Comparison of ENCODE assay signal across 8 cellular contexts in genomic region chr9:37408933-37409710, GRCh38. TPM values are rescaled to one million over a fixed set of nuclear protein-coding genes. Genes with fewer than 3 reads are reported as not detected.
DNase-seq lines count a peak whose midpoint lies in the region; ATAC-seq and TF ChIP-seq lines count a peak whose summit lies in the region.

No MANE protein-coding gene starts in this region.

- H3K9me3 ChIP-seq in breast epithelium, result no peaks in the 10 kb centered on the region
- no peaks in the 10 kb centered on the region for H3K9me3 ChIP-seq in colonic mucosa

- H3K27me3 ChIP-seq in breast epithelium, result no peaks in the 10 kb centered on the region
- H3K27me3 ChIP-seq in colonic mucosa, result no peaks in the 10 kb centered on the region

- no peak for TF ChIP-seq CTCF in breast epithelium (IDR thresholded peaks at IDR 0.05)
- TF ChIP-seq CTCF in colonic mucosa (IDR thresholded peaks at IDR 0.05), result no peak

- no peak overlapping the region for H3K9ac ChIP-seq in colonic mucosa (ENCODE audit: low read depth in 2 of 2, low read length in 2 of 2)

- no peak for TF ChIP-seq POLR2A in breast epithelium (IDR thresholded peaks at IDR 0.05)

- no peaks in the 10 kb centered on the region for H3K36me3 Mint-ChIP-seq in activated CD8-positive, alpha-beta memory T cell treated with anti-CD3 and anti-CD28 coated beads, Interleukin-2, amount 10 ng/mL, durations not matched to agents 7 days and 5 days

- CTCF ChIA-PET in activated CD8-positive, alpha-beta memory T cell treated with anti-CD3 and anti-CD28 coated beads, Interleukin-2, amount 10 ng/mL, durations not matched to agents 7 days and 5 days (lab: Charles Lee), result interaction anchor here (1.0 to 1.4 kb wide), 2 partner anchors 10 to 554 kb away, joined by 3 read pairs; no protein-coding TSS in a partner anchor

- no peak overlapping the region for H3K27ac Mint-ChIP-seq in activated CD8-positive, alpha-beta memory T cell treated with anti-CD3 and anti-CD28 coated beads, Interleukin-2, amount 10 ng/mL, durations not matched to agents 7 days and 5 days

- H3K4me1 ChIP-seq in breast epithelium, result no peaks in the 10 kb centered on the region
- H3K4me1 ChIP-seq in colonic mucosa, result no peaks in the 10 kb centered on the region

- no peak overlapping the region for H3K27ac ChIP-seq in breast epithelium
- H3K27ac ChIP-seq in colonic mucosa, result no peak overlapping the region

- intact Hi-C loops in breast epithelium (cut with DNase I; ENCODE audit: low total_unique reads) (no loop called here), cardiac septum (cut with DNase I) (no loop called here), colonic mucosa (cut with DNase I) (no loop called here)

- H3K36me3 ChIP-seq in breast epithelium (no peaks in the 10 kb centered on the region), colonic mucosa (no peaks in the 10 kb centered on the region)

- H3K9me3 Mint-ChIP-seq in activated CD8-positive, alpha-beta memory T cell treated with anti-CD3 and anti-CD28 coated beads, Interleukin-2, amount 10 ng/mL, durations not matched to agents 7 days and 5 days (ENCODE audit: low read depth), result no peaks in the 10 kb centered on the region

- DNase-seq in activated CD8-positive, alpha-beta memory T cell treated with anti-CD3 and anti-CD28 coated beads, Interleukin-2, amount 10 ng/mL, durations not matched to agents 7 days and 5 days, result peak; percentile 91
- DNase-seq in stimulated activated CD4-positive, alpha-beta T cell treated with anti-CD3 and anti-CD28 coated beads, Interleukin-4, amount 100 ng/mL, for 1 hour, result peak; percentile 59
- DNase-seq in G401 (ENCODE audit: low spot score) (no peak), breast epithelium (ENCODE audit: low spot score in 2 of 2) (no peak), cardiac septum (ENCODE audit: low spot score) (no peak), colonic mucosa (no peak)

- H3K27me3 Mint-ChIP-seq in activated CD8-positive, alpha-beta memory T cell treated with anti-CD3 and anti-CD28 coated beads, Interleukin-2, amount 10 ng/mL, durations not matched to agents 7 days and 5 days, result peaks cover 51% of the 10 kb centered on the region

- H3K4me3 Mint-ChIP-seq in activated CD8-positive, alpha-beta memory T cell treated with anti-CD3 and anti-CD28 coated beads, Interleukin-2, amount 10 ng/mL, durations not matched to agents 7 days and 5 days, result no peak overlapping the region

- ATAC-seq in GM19351 (IDR thresholded peaks at IDR 0.05; ENCODE audit: unreplicated experiment) (peak; percentile 88), HG03196 (IDR thresholded peaks at IDR 0.05; ENCODE audit: unreplicated experiment) (peak; percentile 87)
- ATAC-seq in activated CD8-positive, alpha-beta memory T cell treated with anti-CD3 and anti-CD28 coated beads, Interleukin-2, amount 10 ng/mL, durations not matched to agents 7 days and 5 days, result peak; percentile 88

- no peak overlapping the region for H3K4me3 ChIP-seq in breast epithelium
- H3K4me3 ChIP-seq in colonic mucosa, result no peak overlapping the region

- in situ Hi-C loops in G401 (cut with HindIII; ENCODE audit: low sequenced_read_pairs), result no loop called here

- H3K4me1 Mint-ChIP-seq in activated CD8-positive, alpha-beta memory T cell treated with anti-CD3 and anti-CD28 coated beads, Interleukin-2, amount 10 ng/mL, durations not matched to agents 7 days and 5 days, result peaks cover 37% of the 10 kb centered on the region

RNA-seq across cellular contexts. Expression of gene GRHPR, which starts 13.4 kb away (rescaled TPM):
- 10 to 100 TPM; 59.3 to 65.6 TPM for total RNA-seq in activated CD8-positive, alpha-beta memory T cell treated with anti-CD3 and anti-CD28 coated beads, Interleukin-2, amount 10 ng/mL, durations not matched to agents 7 days and 5 days
- total RNA-seq in G401 (2014; rRNA removed; shearing (Covaris generic)), result 181 and 183 TPM in 2 replicates
- 100 to 1,000 TPM; 117 to 144 (median 140) TPM for total RNA-seq in breast epithelium
- total RNA-seq in cardiac septum, result 102 TPM
- 10 to 100 TPM; 71.1 to 94.0 TPM for total RNA-seq in colonic mucosa

RNA-seq across cellular contexts. Expression of gene ZBTB5, which starts 56.1 kb away (rescaled TPM):
- 1 to 10 TPM; 9.7 TPM for total RNA-seq in activated CD8-positive, alpha-beta memory T cell treated with anti-CD3 and anti-CD28 coated beads, Interleukin-2, amount 10 ng/mL, durations not matched to agents 7 days and 5 days
- total RNA-seq in G401 (2014; rRNA removed; shearing (Covaris generic)), result 18.8 and 20.7 TPM in 2 replicates
- 10 to 100 TPM; 10.6 to 21.5 (median 14.7) TPM for total RNA-seq in breast epithelium
- 7.2 TPM for total RNA-seq in cardiac septum
- total RNA-seq in colonic mucosa, result 1 to 10 TPM; 8.9 to 9.7 TPM

Comparison
In these comparisons a context has a peak if more than half of its experiments do, and no peak if none do; other contexts are left out.
1. DNase-seq: peak in activated CD8-positive, alpha-beta memory T cell treated with anti-CD3 and anti-CD28 coated beads, Interleukin-2, amount 10 ng/mL, durations not matched to agents 7 days and 5 days (single experiment) and stimulated activated CD4-positive, alpha-beta T cell treated with anti-CD3 and anti-CD28 coated beads, Interleukin-4, amount 100 ng/mL, for 1 hour (single experiment); none in G401 (single experiment), breast epithelium (0 of 2), cardiac septum (single experiment) and colonic mucosa (single experiment).
2. Peak in every context shown above with its lines, with median percentiles within 50 percentile points of each other: ATAC-seq.